8 cellular contexts compared by ENCODE assay signal in genomic region chr11:45899086-45899447, GRCh38. TPM values are rescaled to one million over a fixed set of nuclear protein-coding genes. Genes with fewer than 3 reads are reported as not detected.
DNase-seq lines count a peak whose midpoint lies in the region; ATAC-seq and TF ChIP-seq lines count a peak whose summit lies in the region.
"Had no signal": no experiment of that assay in that cellular context is flagged by ENCODE, and none has a peak within 500 bp of the region (broad histone marks: within the 10 kb centered on the region; RNA-seq: fewer than 3 reads in every experiment).

No MANE protein-coding gene starts in this region.

- H3K9ac ChIP-seq in GM23248, result peak overlapping the region; percentile 85; the same call in 1 of the 2 replicates
- no peak overlapping the region for H3K9ac ChIP-seq in iPS-15b (ENCODE audit: low read depth, low read length)

- TF ChIP-seq POLR2A in spleen (IDR thresholded peaks at IDR 0.05), result no peak

- H3K27ac ChIP-seq in GM23248, result 0 out of 2 replicates have a peak overlapping the region, but pooled peaks have one; percentile 41
- peak overlapping the region; percentile 98 for H3K27ac ChIP-seq in WERI-Rb-1
- H3K27ac ChIP-seq in spleen, result no peak overlapping the region

- H3K4me3 ChIP-seq in GM23248, result peak overlapping the region; percentile 75; the same call in 1 of the 2 replicates
- H3K4me3 ChIP-seq in WERI-Rb-1 (ENCODE audit: low read depth, low read length), result peak overlapping the region; percentile 27
- peak overlapping the region; percentile 41 for H3K4me3 ChIP-seq in iPS-15b (ENCODE audit: low read depth, low read length)
- peak overlapping the region in 6 of 8 donors; percentile 46 to 78 (median 55) for H3K4me3 ChIP-seq in spleen

- intact Hi-C loops in spleen (cut with DNase I; ENCODE audit: low total_unique reads), result no loop called here

- peak overlapping the region; percentile 93 for H3K4me2 ChIP-seq in GM23248 (ENCODE audit: unreplicated experiment)

- H3K36me3 ChIP-seq in GM23248 (ENCODE audit: low read depth) (no peaks in the 10 kb centered on the region), WERI-Rb-1 (peaks cover 32% of the 10 kb centered on the region), iPS-15b (ENCODE audit: control insufficient read depth, insufficient read depth, low read length) (peaks cover 20% of the 10 kb centered on the region), spleen (peaks cover 0 to 2% (median 0%) of the 10 kb centered on the region in 6 donors)

- no peaks in the 10 kb centered on the region for H3K79me2 ChIP-seq in GM23248 (ENCODE audit: insufficient read depth)

- no peaks in the 10 kb centered on the region for H3K9me2 ChIP-seq in GM23248 (ENCODE audit: insufficient read depth)

- DNase-seq in GM23248 (no peak), WERI-Rb-1 (no peak), spleen (no peak), NCI-H187 (lab: John Stamatoyannopoulos, UW) (no peak)

- H3K27me3 ChIP-seq in GM23248 (replicated peaks; ENCODE audit: insufficient read depth) (no peaks in the 10 kb centered on the region), WERI-Rb-1 (ENCODE audit: insufficient read depth, low read depth, severe bottlenecking) (no peaks in the 10 kb centered on the region), iPS-15b (ENCODE audit: control insufficient read depth, insufficient read depth, low read length) (peaks cover 3% of the 10 kb centered on the region), spleen (replicated peaks in 1 of 7) (peaks cover 0 to 70% (median 13%) of the 10 kb centered on the region in 7 donors)
- H3K27me3 ChIP-seq: adrenal gland had no signal

- no peaks in the 10 kb centered on the region for H3F3A ChIP-seq in GM23248 (ENCODE audit: insufficient read depth)

- no peaks in the 10 kb centered on the region for H3K9me3 ChIP-seq in GM23248 (ENCODE audit: low read depth)
- H3K9me3 ChIP-seq in WERI-Rb-1 (ENCODE audit: severe bottlenecking), result no peaks in the 10 kb centered on the region
- H3K9me3 ChIP-seq in iPS-15b (ENCODE audit: control insufficient read depth, insufficient read depth, low read length), result no peaks in the 10 kb centered on the region
- no peaks in the 10 kb centered on the region for H3K9me3 ChIP-seq in spleen
- H3K9me3 ChIP-seq: adrenal gland had no signal

- H3K4me1 ChIP-seq in GM23248 (ENCODE audit: insufficient read depth) (no peaks in the 10 kb centered on the region), iPS-15b (ENCODE audit: control insufficient read depth, insufficient read depth, low read length) (peaks cover 9% of the 10 kb centered on the region), spleen (peaks cover 5 to 24% (median 16%) of the 10 kb centered on the region in 6 donors)

- 27 to 36% methylated on average over 3 of the region's 3 CpGs for WGBS in GM23248 (ENCODE audit: low coverage in 1 of 2, low lambda C conversion rate in 2 of 2, missing lambda C conversion rate in 2 of 2), 2 experiments
- WGBS in spleen, 5 donors, result 9 to 20% (median 14%) methylated on average over 3 of the region's 3 CpGs; no CpG with 5 or more reads in 1 of the 5 donors

- TF ChIP-seq CTCF in WERI-Rb-1 (IDR thresholded peaks at IDR 0.05; ENCODE audit: low read depth, low read length) (no peak), spleen (IDR thresholded peaks at IDR 0.05 in 8 of 11, conservative IDR thresholded peaks at IDR 0.05 in 3 of 11) (no peak)

- H2AFZ ChIP-seq in GM23248, result no peak overlapping the region

- H4K20me1 ChIP-seq in GM23248 (ENCODE audit: insufficient read depth), result no peaks in the 10 kb centered on the region

- ATAC-seq in HG02571 (IDR thresholded peaks at IDR 0.05; ENCODE audit: unreplicated experiment), result no peak
- ATAC-seq in GM19395 (IDR thresholded peaks at IDR 0.05; ENCODE audit: unreplicated experiment), result no peak

- in situ Hi-C loops in GM23248 (cut with MboI), result no loop called here

RNA-seq across cellular contexts. Expression of gene FREY1, which starts 8.0 kb away (rescaled TPM):
- not detected in 2 replicates for total RNA-seq in GM23248 (2014; rRNA removed; shearing (Covaris generic))
- polyA plus RNA-seq in GM23248 (2016; fragmentation: Nextera tagmentation; extraction: Ambion mirVana), result not detected in 2 replicates
- total RNA-seq in spleen, result 1 to 10 TPM in 4 of 7 donors, under 1 TPM in 1, not detected in 2; 0.57 to 2.0 (median 1.2) TPM
- under 1 TPM; 0.13 to 0.32 (median 0.27) TPM for polyA plus RNA-seq in spleen

RNA-seq across cellular contexts. Expression of gene MAPK8IP1, which starts 13.6 kb away (rescaled TPM):
- 8.1 and 9.5 TPM in 2 replicates for total RNA-seq in GM23248 (2014; rRNA removed; shearing (Covaris generic))
- polyA plus RNA-seq in GM23248 (2016; fragmentation: Nextera tagmentation; extraction: Ambion mirVana) (1.8 and 2.1 TPM in 2 replicates), spleen (1 to 10 TPM in 2 of 3 donors, under 1 TPM in 1; 0.80 to 2.2 (median 1.3) TPM)
- 1 to 10 TPM; 1.7 to 6.0 (median 3.4) TPM for total RNA-seq in spleen

RNA-seq across cellular contexts. Expression of gene PEX16, which starts 18.6 kb away (rescaled TPM):
- total RNA-seq in GM23248 (2014; rRNA removed; shearing (Covaris generic)), result 16.2 and 23.2 TPM in 2 replicates
- polyA plus RNA-seq in GM23248 (2016; fragmentation: Nextera tagmentation; extraction: Ambion mirVana) (21.2 and 25.1 TPM in 2 replicates), spleen (10 to 100 TPM; 41.6 to 50.1 (median 46.1) TPM)
- total RNA-seq in spleen, result 10 to 100 TPM; 29.2 to 36.7 (median 33.7) TPM

RNA-seq across cellular contexts. Expression of gene LARGE2, which starts 23.4 kb away (rescaled TPM):
- total RNA-seq in GM23248 (2014; rRNA removed; shearing (Covaris generic)), result not detected in 2 replicates
- not detected in 2 replicates for polyA plus RNA-seq in GM23248 (2016; fragmentation: Nextera tagmentation; extraction: Ambion mirVana)
- 1 to 10 TPM; 2.5 to 8.4 (median 6.1) TPM for total RNA-seq in spleen
- polyA plus RNA-seq in spleen, result 10 to 100 TPM in 2 of 3 donors, 1 to 10 TPM in 1; 4.7 to 18.8 (median 16.4) TPM

RNA-seq across cellular contexts. Expression of gene CRY2, which starts 51.8 kb away (rescaled TPM):
- total RNA-seq in GM23248 (2014; rRNA removed; shearing (Covaris generic)), result 10.3 and 10.7 TPM in 2 replicates
- polyA plus RNA-seq in GM23248 (2016; fragmentation: Nextera tagmentation; extraction: Ambion mirVana) (7.6 and 8.3 TPM in 2 replicates), spleen (10 to 100 TPM in 1 of 3 donors, 1 to 10 TPM in 2; 5.6 to 10.9 (median 5.6) TPM)
- total RNA-seq in spleen, result 10 to 100 TPM; 27.1 to 39.2 (median 33.1) TPM

Comparison
In these comparisons a context has a peak if more than half of its experiments do, and no peak if none do; other contexts are left out.
1. H3K27ac ChIP-seq: peak in GM23248 (single experiment) and WERI-Rb-1 (single experiment); none in spleen (0 of 8).
2. Peak in every context shown above with its lines, with median percentiles within 50 percentile points of each other: H3K4me3 ChIP-seq.